1 cellular context compared by ENCODE assay signal in the genomic region with DNA sequence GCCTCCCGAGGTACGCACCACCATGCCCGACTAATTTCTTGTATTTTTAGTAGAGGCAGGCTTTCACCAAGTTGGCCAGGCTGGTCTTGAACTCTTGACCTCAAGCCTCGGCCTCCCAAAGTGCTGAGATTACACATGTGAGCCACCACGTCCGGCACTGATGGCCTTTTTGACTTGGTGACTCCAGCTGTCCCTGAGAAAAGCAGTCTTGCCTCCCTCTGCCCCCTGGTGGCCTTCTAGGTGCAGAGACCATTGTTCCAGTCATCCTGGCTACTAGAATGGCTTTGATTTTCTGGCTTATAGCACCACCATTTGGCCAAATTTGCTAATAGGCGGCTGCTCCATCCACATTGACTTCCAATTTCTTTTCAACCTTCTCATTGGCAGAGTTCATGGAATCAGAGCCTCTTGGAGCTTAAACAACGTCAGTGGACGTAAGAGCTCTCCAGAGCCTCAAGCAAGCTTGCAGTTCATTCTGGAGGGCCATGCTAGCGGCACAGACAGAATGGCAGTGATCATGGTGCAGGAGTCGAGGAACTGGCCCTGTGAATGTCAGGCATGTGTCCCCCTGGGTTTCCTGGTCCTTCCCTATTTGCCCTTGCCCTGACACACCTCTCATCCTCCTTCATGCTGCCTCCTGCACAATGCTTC.
TF ChIP-seq lines count a peak whose summit lies in the region.

No MANE protein-coding gene starts in this region.

TF ChIP-seq in K562, 482 proteins besides CTCF, POLR2A, EP300 and RAD21 (continued from another document and continues in another):
- TF ChIP-seq, protein P1, sequence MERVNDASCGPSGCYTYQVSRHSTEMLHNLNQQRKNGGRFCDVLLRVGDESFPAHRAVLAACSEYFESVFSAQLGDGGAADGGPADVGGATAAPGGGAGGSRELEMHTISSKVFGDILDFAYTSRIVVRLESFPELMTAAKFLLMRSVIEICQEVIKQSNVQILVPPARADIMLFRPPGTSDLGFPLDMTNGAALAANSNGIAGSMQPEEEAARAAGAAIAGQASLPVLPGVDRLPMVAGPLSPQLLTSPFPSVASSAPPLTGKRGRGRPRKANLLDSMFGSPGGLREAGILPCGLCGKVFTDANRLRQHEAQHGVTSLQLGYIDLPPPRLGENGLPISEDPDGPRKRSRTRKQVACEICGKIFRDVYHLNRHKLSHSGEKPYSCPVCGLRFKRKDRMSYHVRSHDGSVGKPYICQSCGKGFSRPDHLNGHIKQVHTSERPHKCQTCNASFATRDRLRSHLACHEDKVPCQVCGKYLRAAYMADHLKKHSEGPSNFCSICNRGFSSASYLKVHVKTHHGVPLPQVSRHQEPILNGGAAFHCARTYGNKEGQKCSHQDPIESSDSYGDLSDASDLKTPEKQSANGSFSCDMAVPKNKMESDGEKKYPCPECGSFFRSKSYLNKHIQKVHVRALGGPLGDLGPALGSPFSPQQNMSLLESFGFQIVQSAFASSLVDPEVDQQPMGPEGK (CRISPR knock-in tag; IDR thresholded peaks at IDR 0.05; ENCODE audit: borderline replicate concordance) = no peak
- TF ChIP-seq CC2D1A (IDR thresholded peaks at IDR 0.05) (peak; percentile 93), TBL1XR1 (IDR thresholded peaks at IDR 0.05; ENCODE audit: low read length in 2 of 2) (no peak; a peak in 1 of 4 replicates), KLF10 (CRISPR knock-in tag; IDR thresholded peaks at IDR 0.05) (no peak), ZNF23 (CRISPR knock-in tag; IDR thresholded peaks at IDR 0.05) (no peak), ZBTB1 (CRISPR knock-in tag; IDR thresholded peaks at IDR 0.05; ENCODE audit: borderline replicate concordance, low read depth) (no peak), SMARCA4 (IDR thresholded peaks at IDR 0.05) (no peak), SMARCE1 (IDR thresholded peaks at IDR 0.05) (no peak), ZNF444 (CRISPR knock-in tag; IDR thresholded peaks at IDR 0.05) (no peak), ZNF79 (CRISPR knock-in tag; IDR thresholded peaks at IDR 0.05; ENCODE audit: low read depth) (no peak), C11orf30 (IDR thresholded peaks at IDR 0.05; ENCODE audit: low read depth) (peak; percentile 31; the same call in 1 of the 2 replicates), RBM22 (IDR thresholded peaks at IDR 0.05; ENCODE audit: low read depth, low read length, poor library complexity, severe bottlenecking) (no peak), PHTF2 (CRISPR knock-in tag; IDR thresholded peaks at IDR 0.05) (no peak), ZNF224 (CRISPR knock-in tag; IDR thresholded peaks at IDR 0.05) (no peak), ZC3H11A (IDR thresholded peaks at IDR 0.05; ENCODE audit: low read depth, low read length) (no peak), CUX1 (CRISPR knock-in tag; IDR thresholded peaks at IDR 0.05) (no peak), ZKSCAN8 (CRISPR knock-in tag; IDR thresholded peaks at IDR 0.05) (no peak), SMARCC2 (IDR thresholded peaks at IDR 0.05; ENCODE audit: low read depth) (no peak), AFF4 (CRISPR knock-in tag; IDR thresholded peaks at IDR 0.05) (peak; percentile 35; the same call in 1 of the 2 replicates), ZNF324 (CRISPR knock-in tag; IDR thresholded peaks at IDR 0.05) (no peak), ZFX (CRISPR knock-in tag; IDR thresholded peaks at IDR 0.05) (no peak)
- TF ChIP-seq, protein P2, sequence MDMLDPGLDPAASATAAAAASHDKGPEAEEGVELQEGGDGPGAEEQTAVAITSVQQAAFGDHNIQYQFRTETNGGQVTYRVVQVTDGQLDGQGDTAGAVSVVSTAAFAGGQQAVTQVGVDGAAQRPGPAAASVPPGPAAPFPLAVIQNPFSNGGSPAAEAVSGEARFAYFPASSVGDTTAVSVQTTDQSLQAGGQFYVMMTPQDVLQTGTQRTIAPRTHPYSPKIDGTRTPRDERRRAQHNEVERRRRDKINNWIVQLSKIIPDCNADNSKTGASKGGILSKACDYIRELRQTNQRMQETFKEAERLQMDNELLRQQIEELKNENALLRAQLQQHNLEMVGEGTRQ (CRISPR knock-in tag; IDR thresholded peaks at IDR 0.05) = no peak
- TF ChIP-seq, protein P3, sequence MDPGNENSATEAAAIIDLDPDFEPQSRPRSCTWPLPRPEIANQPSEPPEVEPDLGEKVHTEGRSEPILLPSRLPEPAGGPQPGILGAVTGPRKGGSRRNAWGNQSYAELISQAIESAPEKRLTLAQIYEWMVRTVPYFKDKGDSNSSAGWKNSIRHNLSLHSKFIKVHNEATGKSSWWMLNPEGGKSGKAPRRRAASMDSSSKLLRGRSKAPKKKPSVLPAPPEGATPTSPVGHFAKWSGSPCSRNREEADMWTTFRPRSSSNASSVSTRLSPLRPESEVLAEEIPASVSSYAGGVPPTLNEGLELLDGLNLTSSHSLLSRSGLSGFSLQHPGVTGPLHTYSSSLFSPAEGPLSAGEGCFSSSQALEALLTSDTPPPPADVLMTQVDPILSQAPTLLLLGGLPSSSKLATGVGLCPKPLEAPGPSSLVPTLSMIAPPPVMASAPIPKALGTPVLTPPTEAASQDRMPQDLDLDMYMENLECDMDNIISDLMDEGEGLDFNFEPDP (CRISPR knock-in tag; IDR thresholded peaks at IDR 0.05) = no peak
- TF ChIP-seq, protein P4, sequence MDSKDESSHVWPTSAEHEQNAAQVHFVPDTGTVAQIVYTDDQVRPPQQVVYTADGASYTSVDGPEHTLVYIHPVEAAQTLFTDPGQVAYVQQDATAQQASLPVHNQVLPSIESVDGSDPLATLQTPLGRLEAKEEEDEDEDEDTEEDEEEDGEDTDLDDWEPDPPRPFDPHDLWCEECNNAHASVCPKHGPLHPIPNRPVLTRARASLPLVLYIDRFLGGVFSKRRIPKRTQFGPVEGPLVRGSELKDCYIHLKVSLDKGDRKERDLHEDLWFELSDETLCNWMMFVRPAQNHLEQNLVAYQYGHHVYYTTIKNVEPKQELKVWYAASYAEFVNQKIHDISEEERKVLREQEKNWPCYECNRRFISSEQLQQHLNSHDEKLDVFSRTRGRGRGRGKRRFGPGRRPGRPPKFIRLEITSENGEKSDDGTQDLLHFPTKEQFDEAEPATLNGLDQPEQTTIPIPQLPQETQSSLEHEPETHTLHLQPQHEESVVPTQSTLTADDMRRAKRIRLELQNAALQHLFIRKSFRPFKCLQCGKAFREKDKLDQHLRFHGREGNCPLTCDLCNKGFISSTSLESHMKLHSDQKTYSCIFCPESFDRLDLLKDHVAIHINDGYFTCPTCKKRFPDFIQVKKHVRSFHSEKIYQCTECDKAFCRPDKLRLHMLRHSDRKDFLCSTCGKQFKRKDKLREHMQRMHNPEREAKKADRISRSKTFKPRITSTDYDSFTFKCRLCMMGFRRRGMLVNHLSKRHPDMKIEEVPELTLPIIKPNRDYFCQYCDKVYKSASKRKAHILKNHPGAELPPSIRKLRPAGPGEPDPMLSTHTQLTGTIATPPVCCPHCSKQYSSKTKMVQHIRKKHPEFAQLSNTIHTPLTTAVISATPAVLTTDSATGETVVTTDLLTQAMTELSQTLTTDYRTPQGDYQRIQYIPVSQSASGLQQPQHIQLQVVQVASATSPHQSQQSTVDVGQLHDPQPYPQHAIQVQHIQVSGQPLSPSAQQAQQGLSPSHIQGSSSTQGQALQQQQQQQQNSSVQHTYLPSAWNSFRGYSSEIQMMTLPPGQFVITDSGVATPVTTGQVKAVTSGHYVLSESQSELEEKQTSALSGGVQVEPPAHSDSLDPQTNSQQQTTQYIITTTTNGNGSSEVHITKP (IDR thresholded peaks at IDR 0.05; ENCODE audit: partially characterized antibody) = no peak
